In the genomic region with DNA sequence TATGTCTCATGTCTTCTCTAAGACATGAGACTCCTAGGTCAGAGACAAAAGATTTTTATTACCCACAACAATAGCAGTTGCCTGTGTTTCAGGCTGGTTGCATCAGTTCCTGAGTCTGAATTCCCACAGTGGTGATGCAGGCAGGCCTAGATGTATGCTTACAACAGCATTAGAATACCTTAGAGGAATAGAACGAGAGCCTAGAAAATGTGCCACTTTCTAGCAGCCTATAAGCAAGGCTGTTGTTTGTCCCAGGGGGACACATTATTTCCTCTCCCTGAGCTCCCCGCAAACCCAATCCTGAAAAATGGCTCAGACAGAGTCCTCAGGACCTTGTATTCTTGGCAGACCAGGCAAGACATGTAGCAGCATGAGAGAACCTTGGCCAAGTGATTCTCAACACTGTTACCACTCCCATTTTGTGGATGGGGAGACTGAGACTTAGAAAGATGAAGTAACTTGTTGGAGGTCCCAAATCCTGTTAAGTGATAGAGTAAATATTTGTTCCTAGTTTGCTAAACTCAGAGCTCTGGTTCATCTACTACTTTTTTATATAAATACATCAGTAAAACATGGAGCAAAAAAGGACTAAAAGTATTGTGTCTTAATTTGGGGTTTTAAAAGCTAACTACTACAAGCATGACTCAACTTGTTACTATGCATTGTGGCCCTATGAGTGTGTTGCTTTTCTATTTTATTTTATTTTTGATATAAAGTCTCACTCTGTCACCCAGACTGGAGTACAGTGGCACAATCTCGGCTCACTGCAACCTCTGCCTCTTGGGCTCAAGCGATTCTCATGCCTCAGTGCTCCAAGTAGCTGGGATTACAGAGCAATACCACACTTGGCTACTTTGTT, we compare ENCODE assay signal across 10 cellular contexts. TPM values are rescaled to one million over a fixed set of nuclear protein-coding genes. Genes with fewer than 3 reads are reported as not detected.
DNase-seq lines count a peak whose midpoint lies in the region; ATAC-seq, FAIRE-seq and TF ChIP-seq lines count a peak whose summit lies in the region.
"Had no signal": no experiment of that assay in that cellular context is flagged by ENCODE, and none has a peak within 500 bp of the region (broad histone marks: within the 10 kb centered on the region; RNA-seq: fewer than 3 reads in every experiment).

No MANE protein-coding gene starts in this region.

- H3K4me3 Mint-ChIP-seq in activated naive CD4-positive, alpha-beta T cell treated with anti-CD3 and anti-CD28 coated beads, Interleukin-2, amount 50 U/mL, for 24 hours = peak overlapping the region; percentile 53

- H2AFZ ChIP-seq in keratinocyte (ENCODE audit: control insufficient read depth, low read length) = no peak overlapping the region

- peak overlapping the region; percentile 98 for H3K27ac Mint-ChIP-seq in activated naive CD4-positive, alpha-beta T cell treated with anti-CD3 and anti-CD28 coated beads, Interleukin-2, amount 50 U/mL, for 24 hours

- H4K20me1 ChIP-seq in keratinocyte (ENCODE audit: control insufficient read depth, extremely low read depth, insufficient read depth, low read length) = no peaks in the 10 kb centered on the region

- H3K79me2 ChIP-seq in keratinocyte (ENCODE audit: control insufficient read depth, insufficient read depth, low read length) = peaks cover 4% of the 10 kb centered on the region

- TF ChIP-seq CTCF in keratinocyte (optimal IDR thresholded peaks at IDR 0.05 in 1 of 3, IDR thresholded peaks at IDR 0.05 in 1 of 3, conservative IDR thresholded peaks at IDR 0.05 in 1 of 3; ENCODE audit: extremely low read depth in 1 of 3, insufficient read depth in 2 of 3, low read length in 3 of 3) (no peak), colonic mucosa (IDR thresholded peaks at IDR 0.05) (no peak), body of pancreas (IDR thresholded peaks at IDR 0.05) (no peak), sigmoid colon (IDR thresholded peaks at IDR 0.05) (no peak)

- peak overlapping the region; percentile 100 for H3K27ac ChIP-seq in keratinocyte (ENCODE audit: control insufficient read depth, insufficient read depth, low read length)
- H3K27ac ChIP-seq in colonic mucosa = no peak overlapping the region
- no peak overlapping the region for H3K27ac ChIP-seq in body of pancreas
- H3K27ac ChIP-seq in sigmoid colon = no peak overlapping the region
- H3K27ac ChIP-seq: VCaP had no signal

- dilution Hi-C loops in keratinocyte (cut with MboI; ENCODE audit: extremely low pct_ligation_motif_present, low sequenced_read_pairs) = no loop called here

- peak overlapping the region; percentile 38 for H3K4me2 ChIP-seq in keratinocyte (ENCODE audit: control insufficient read depth, extremely low read depth, insufficient read depth, low read depth, low read length)

- H3K9me3 ChIP-seq in keratinocyte (ENCODE audit: control insufficient read depth, low read depth, low read length) (no peaks in the 10 kb centered on the region), colonic mucosa (no peaks in the 10 kb centered on the region), body of pancreas (no peaks in the 10 kb centered on the region), sigmoid colon (no peaks in the 10 kb centered on the region)

- TF ChIP-seq POLR2A in body of pancreas (IDR thresholded peaks at IDR 0.05) (no peak), sigmoid colon (IDR thresholded peaks at IDR 0.05) (no peak)

- peak overlapping the region in 1 of 3 experiments; percentile 7 for H3K4me3 ChIP-seq in keratinocyte (ENCODE audit: control insufficient read depth in 2 of 3, extremely low read depth in 1 of 3, insufficient read depth in 2 of 3, low read depth in 1 of 3, low read length in 3 of 3)
- no peak overlapping the region for H3K4me3 ChIP-seq in colonic mucosa
- H3K4me3 ChIP-seq in body of pancreas = no peak overlapping the region
- no peak overlapping the region for H3K4me3 ChIP-seq in sigmoid colon

- H3K27me3 ChIP-seq in keratinocyte (ENCODE audit: control insufficient read depth, extremely low read depth, insufficient read depth, low read length) (no peaks in the 10 kb centered on the region), colonic mucosa (no peaks in the 10 kb centered on the region), body of pancreas (no peaks in the 10 kb centered on the region), sigmoid colon (no peaks in the 10 kb centered on the region)

- FAIRE-seq in keratinocyte (lab: Jason Lieb, UNC) = no peak

- no peaks in the 10 kb centered on the region for H3K9me3 Mint-ChIP-seq in activated naive CD4-positive, alpha-beta T cell treated with anti-CD3 and anti-CD28 coated beads, Interleukin-2, amount 50 U/mL, for 24 hours

- H3K9ac ChIP-seq in keratinocyte (ENCODE audit: control insufficient read depth, extremely low read depth, insufficient read depth, low read length) (peak overlapping the region; percentile 76), colonic mucosa (ENCODE audit: low read depth in 2 of 2, low read length in 2 of 2) (no peak overlapping the region)

- DNase-seq in AG20443 (ENCODE audit: low spot score) (peak; percentile 30), HPDE6-E6E7 (ENCODE audit: extremely low spot score) (peak; percentile 10), keratinocyte (ENCODE audit: low read depth, low spot score) (peak; percentile 33), colonic mucosa (no peak), body of pancreas (no peak), pons (ENCODE audit: low spot score) (no peak), sigmoid colon (no peak)
- DNase-seq: NCI-H526 had no signal

- no peak for TF ChIP-seq EP300 in sigmoid colon (IDR thresholded peaks at IDR 0.05)

- H3K36me3 Mint-ChIP-seq in activated naive CD4-positive, alpha-beta T cell treated with anti-CD3 and anti-CD28 coated beads, Interleukin-2, amount 50 U/mL, for 24 hours = peaks cover 17% of the 10 kb centered on the region

- WGBS in body of pancreas, 2 donors = 96 to 97% methylated on average over 4 of the region's 4 CpGs
- 96 to 97% methylated on average over 4 of the region's 4 CpGs for WGBS in sigmoid colon, 2 donors

- peaks cover 31% of the 10 kb centered on the region for H3K4me1 Mint-ChIP-seq in activated naive CD4-positive, alpha-beta T cell treated with anti-CD3 and anti-CD28 coated beads, Interleukin-2, amount 50 U/mL, for 24 hours

- H3K9me1 ChIP-seq in keratinocyte (ENCODE audit: control insufficient read depth, extremely low read depth, insufficient read depth, low read length) = no peaks in the 10 kb centered on the region

- H3K4me1 ChIP-seq in keratinocyte (ENCODE audit: control insufficient read depth, extremely low read depth, insufficient read depth, low read length) (peaks cover 12% of the 10 kb centered on the region), colonic mucosa (no peaks in the 10 kb centered on the region), body of pancreas (no peaks in the 10 kb centered on the region), sigmoid colon (no peaks in the 10 kb centered on the region)

- H3K36me3 ChIP-seq in keratinocyte (ENCODE audit: control insufficient read depth in 2 of 2, extremely low read depth in 1 of 2, insufficient read depth in 2 of 2, low read length in 2 of 2) (peaks cover 3 to 11% of the 10 kb centered on the region in 2 experiments), colonic mucosa (no peaks in the 10 kb centered on the region), body of pancreas (replicated peaks in 1 of 2; ENCODE audit: insufficient read depth in 1 of 2, low read depth in 2 of 2) (peaks cover 6 to 9% of the 10 kb centered on the region in 2 donors), sigmoid colon (peaks cover 0 to 28% (median 8%) of the 10 kb centered on the region in 4 donors)

- intact Hi-C loops in colonic mucosa (cut with DNase I) = no loop called here
- intact Hi-C loops in body of pancreas (cut with DNase I) = no loop called here
- intact Hi-C loops in sigmoid colon (cut with DNase I) = no loop called here

- H3K27me3 Mint-ChIP-seq in activated naive CD4-positive, alpha-beta T cell treated with anti-CD3 and anti-CD28 coated beads, Interleukin-2, amount 50 U/mL, for 24 hours = no peaks in the 10 kb centered on the region

- no peak for ATAC-seq in body of pancreas

RNA-seq across cellular contexts. Expression of a gene that starts 14.2 kb away (rescaled TPM):
- 15.0 to 18.5 TPM (median 15.1 TPM) in 3 replicates for polyA plus RNA-seq in keratinocyte
- polyA plus RNA-seq in keratinocyte (2011; ENCODE audit: low read depth) = 66.7 TPM
- polyA plus RNA-seq in keratinocyte (2011; cell fraction: cytosol; rRNA removed) = 13.3 and 16.8 TPM in 2 replicates
- 26.3 and 32.9 TPM in 2 replicates for polyA plus RNA-seq in keratinocyte (2011; cell fraction: nucleus; rRNA removed)
- 12.1 and 14.5 TPM in 2 replicates for polyA plus RNA-seq in keratinocyte (2012; ENCODE audit: low replicate concordance)
- polyA minus RNA-seq in keratinocyte = 5.9 to 31.0 TPM (median 16.8 TPM) in 3 replicates
- 10.4 TPM for polyA minus RNA-seq in keratinocyte (2011; cell fraction: cytosol; rRNA and poly(A)+ RNA removed)
- polyA minus RNA-seq in keratinocyte (2011; cell fraction: nucleus; rRNA and poly(A)+ RNA removed) = 38.2 and 48.2 TPM in 2 replicates
- 10 to 100 TPM; 34.1 to 38.6 TPM for total RNA-seq in colonic mucosa
- 10 to 100 TPM; 28.3 to 84.4 TPM for total RNA-seq in body of pancreas
- 10 to 100 TPM; 36.8 to 80.3 (median 41.7) TPM for total RNA-seq in sigmoid colon
- 10 to 100 TPM; 10.8 to 20.8 (median 20.1) TPM for polyA plus RNA-seq in sigmoid colon

RNA-seq across cellular contexts. Expression of a gene that starts 14.5 kb away (rescaled TPM):
- polyA plus RNA-seq in keratinocyte = 20.1 to 34.2 TPM (median 23.4 TPM) in 3 replicates
- 19.0 TPM for polyA plus RNA-seq in keratinocyte (2011; ENCODE audit: low read depth)
- 10.9 and 25.0 TPM in 2 replicates for polyA plus RNA-seq in keratinocyte (2011; cell fraction: cytosol; rRNA removed)
- 40.6 and 57.1 TPM in 2 replicates for polyA plus RNA-seq in keratinocyte (2011; cell fraction: nucleus; rRNA removed)
- polyA plus RNA-seq in keratinocyte (2012; ENCODE audit: low replicate concordance) = 17.1 and 20.6 TPM in 2 replicates
- 6.4 to 23.6 TPM (median 11.4 TPM) in 3 replicates for polyA minus RNA-seq in keratinocyte
- 8.6 TPM for polyA minus RNA-seq in keratinocyte (2011; cell fraction: cytosol; rRNA and poly(A)+ RNA removed)
- polyA minus RNA-seq in keratinocyte (2011; cell fraction: nucleus; rRNA and poly(A)+ RNA removed) = 10.7 and 15.4 TPM in 2 replicates
- 10 to 100 TPM; 37.9 to 50.7 TPM for total RNA-seq in colonic mucosa
- 10 to 100 TPM; 12.2 to 14.5 TPM for total RNA-seq in body of pancreas
- total RNA-seq in sigmoid colon = 10 to 100 TPM; 16.7 to 32.1 (median 23.3) TPM
- 10 to 100 TPM; 18.0 to 35.0 (median 22.9) TPM for polyA plus RNA-seq in sigmoid colon

Comparison
In these comparisons a context has a peak if more than half of its experiments do, and no peak if none do; other contexts are left out.
1. DNase-seq: peak in AG20443 (single experiment), HPDE6-E6E7 (single experiment) and keratinocyte (single experiment); none in colonic mucosa (single experiment), body of pancreas (0 of 4), pons (single experiment) and sigmoid colon (single experiment).